ENCODE assay signal across 8 cellular contexts in genomic region chr10:100562008-100562672, GRCh38. TPM values are rescaled to one million over a fixed set of nuclear protein-coding genes. Genes with fewer than 3 reads are reported as not detected.
DNase-seq lines count a peak whose midpoint lies in the region; ATAC-seq, FAIRE-seq and TF ChIP-seq lines count a peak whose summit lies in the region.

No MANE protein-coding gene starts in this region.

- no peaks in the 10 kb centered on the region for H3K36me3 ChIP-seq in bronchial epithelial cell (ENCODE audit: control insufficient read depth, insufficient read depth, low read length)
- no peaks in the 10 kb centered on the region for H3K36me3 ChIP-seq in kidney epithelial cell (ENCODE audit: control insufficient read depth, insufficient read depth, low read length)

- H3K4me3 ChIP-seq in AG10803 (ENCODE audit: low read length) (no peak overlapping the region), bronchial epithelial cell (ENCODE audit: low read depth, low read length) (no peak overlapping the region), kidney epithelial cell (ENCODE audit: low read depth, low read length) (no peak overlapping the region)

- ATAC-seq in GM19438 (IDR thresholded peaks at IDR 0.05; ENCODE audit: low read depth, unreplicated experiment) = peak; percentile 92
- ATAC-seq in GM18907 (IDR thresholded peaks at IDR 0.05; ENCODE audit: unreplicated experiment) = no peak

- TF ChIP-seq CTCF in AG10803 (conservative IDR thresholded peaks at IDR 0.05; ENCODE audit: low read length) = peak; percentile 59
- peak; percentile 99 for TF ChIP-seq CTCF in bronchial epithelial cell (IDR thresholded peaks at IDR 0.05; ENCODE audit: insufficient read depth, low read length, severe bottlenecking)
- TF ChIP-seq CTCF in kidney epithelial cell (IDR thresholded peaks at IDR 0.05; ENCODE audit: insufficient read depth, low read length, poor library complexity, severe bottlenecking) = peak; percentile 100

- H3K27me3 ChIP-seq in bronchial epithelial cell (ENCODE audit: control insufficient read depth, insufficient read depth, low read length) (peaks cover 9% of the 10 kb centered on the region), kidney epithelial cell (ENCODE audit: control insufficient read depth, insufficient read depth, low read length) (peaks cover 34% of the 10 kb centered on the region)

- DNase-seq in AG10803 (ENCODE audit: low read depth) (peak; percentile 55), HuH-7.5 (ENCODE audit: low spot score) (peak; percentile 85), bronchial epithelial cell (ENCODE audit: low read depth) (peak; percentile 53), kidney epithelial cell (ENCODE audit: low read depth) (peak; percentile 32)
- DNase-seq in activated CD4-positive, CD25-positive, alpha-beta regulatory T cell treated with anti-CD3 and anti-CD28 coated beads, Interleukin-2, amount 50 U/mL, for 16 hours (ENCODE audit: low read depth, low spot score) = peak; percentile 36
- peak; percentile 71 for DNase-seq in stimulated activated CD4-positive, alpha-beta T cell treated with anti-CD3 and anti-CD28 coated beads, Interleukin-2, amount 100 ng/mL, for 4 hours (ENCODE audit: low read depth)

- peak; percentile 47 for FAIRE-seq in bronchial epithelial cell (lab: Jason Lieb, UNC)

RNA-seq across cellular contexts. Expression of gene HIF1AN, which starts 26.4 kb away (rescaled TPM):
- total RNA-seq in bronchial epithelial cell (9.0 and 10.8 TPM in 2 replicates), kidney epithelial cell (11.4 and 11.5 TPM in 2 replicates)

RNA-seq across cellular contexts. Expression of gene NDUFB8, which starts 32.5 kb away (rescaled TPM):
- 134 and 284 TPM in 2 replicates for total RNA-seq in bronchial epithelial cell
- 148 and 183 TPM in 2 replicates for total RNA-seq in kidney epithelial cell

RNA-seq across cellular contexts. Expression of gene SEC31B, which starts 42.5 kb away (rescaled TPM):
- total RNA-seq in bronchial epithelial cell (1.6 and 1.7 TPM in 2 replicates), kidney epithelial cell (1.6 and 2.6 TPM in 2 replicates)

Comparison
In these comparisons a context has a peak if more than half of its experiments do, and no peak if none do; other contexts are left out.
1. DNase-seq: peak in every context shown above with its lines; median percentile 85 in HuH-7.5; 71 in stimulated activated CD4-positive, alpha-beta T cell treated with anti-CD3 and anti-CD28 coated beads, Interleukin-2, amount 100 ng/mL, for 4 hours; 55 in AG10803; 53 in bronchial epithelial cell; 36 in activated CD4-positive, CD25-positive, alpha-beta regulatory T cell treated with anti-CD3 and anti-CD28 coated beads, Interleukin-2, amount 50 U/mL, for 16 hours; 32 in kidney epithelial cell.